24 cellular contexts compared by ENCODE assay signal in genomic region chr10:114761205-114762193, GRCh38.
"Had no signal": no experiment of that assay in that cellular context is flagged by ENCODE, and none has a peak within 500 bp of the region (broad histone marks: within the 10 kb centered on the region; RNA-seq: fewer than 3 reads in every experiment).

No MANE protein-coding gene starts in this region.

- H3K27me3 ChIP-seq: breast epithelium, suprapubic skin had no signal

- H3K36me3 ChIP-seq: breast epithelium, neutrophil, prostate gland, stomach, suprapubic skin, tibial nerve had no signal

- H3K4me3 ChIP-seq: breast epithelium, prostate gland, smooth muscle cell, stomach, suprapubic skin, tibial nerve had no signal

- DNase-seq: activated CD4-positive, alpha-beta T cell treated with anti-CD3 and anti-CD28 coated beads for 36 hours; activated CD4-positive, CD25-positive, alpha-beta regulatory T cell; activated CD8-positive, alpha-beta memory T cell treated with anti-CD3 and anti-CD28 coated beads, Interleukin-2, amount 10 ng/mL, durations not matched to agents 7 days and 5 days; activated CD8-positive, alpha-beta T cell treated with anti-CD3 and anti-CD28 coated beads, Interleukin-2, amount 10 ng/mL, durations not matched to agents 7 days and 5 days; activated T-cell treated with anti-CD3 and anti-CD28 coated beads, Interleukin-2, amount 50 U/mL, for 48 hours; cortex of kidney; foreskin fibroblast; islet precursor cell; left cardiac atrium; naive B cell; nephron progenitor cell; retina; stimulated activated CD4-positive, alpha-beta T cell treated with anti-CD3 and anti-CD28 coated beads, Interleukin-1b, Interleukin-23, amount 100 ng/mL, for 48 hours; stimulated activated naive B cell treated with anti-CD40 and anti-IgM and Interleukin-4, amounts not matched to agents 10 μg/mL and 1 μg/mL and 100 μg/mL, for 72 hours; stomach; T-helper 1 cell had no signal

- H3K4me1 ChIP-seq: breast epithelium, prostate gland, suprapubic skin had no signal

- ATAC-seq: activated CD4-positive, alpha-beta T cell treated with anti-CD3 and anti-CD28 coated beads for 36 hours; activated CD8-positive, alpha-beta memory T cell treated with anti-CD3 and anti-CD28 coated beads, Interleukin-2, amount 10 ng/mL, durations not matched to agents 7 days and 5 days; activated CD8-positive, alpha-beta T cell treated with anti-CD3 and anti-CD28 coated beads, Interleukin-2, amount 10 ng/mL, durations not matched to agents 7 days and 5 days; activated naive CD4-positive, alpha-beta T cell treated with anti-CD3 and anti-CD28 coated beads, Interleukin-2, amount 50 U/mL, for 72 hours; esophagus mucosa; stimulated activated naive B cell treated with anti-CD40 and anti-IgM and Interleukin-4, amounts not matched to agents 10 μg/mL and 1 μg/mL and 100 μg/mL, for 72 hours had no signal

- H3K9me3 ChIP-seq: breast epithelium, neutrophil, prostate gland, stomach, suprapubic skin, tibial nerve had no signal

- H3K27ac ChIP-seq: breast epithelium, neutrophil, prostate gland, stomach, suprapubic skin, tibial nerve had no signal
